ENCODE assay signal across 12 cellular contexts in the genomic region with DNA sequence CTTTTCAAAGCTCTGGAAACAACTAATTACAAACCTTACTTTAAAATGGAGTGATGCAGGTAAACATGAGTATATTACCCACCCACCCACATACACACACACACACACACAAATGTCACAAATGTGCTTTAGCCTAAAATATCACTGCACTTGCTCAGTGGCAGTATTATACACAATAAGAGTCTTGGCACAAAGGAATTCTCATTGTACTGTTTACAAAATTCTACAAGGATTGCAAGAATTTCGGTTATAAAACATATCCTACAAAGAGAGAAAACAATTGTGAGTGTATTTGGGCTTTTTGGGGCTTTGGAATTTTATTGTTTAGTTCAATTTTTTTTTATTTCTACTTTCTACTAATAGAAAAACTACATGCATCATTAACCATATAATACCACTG.
DNase-seq lines count a peak whose midpoint lies in the region; ATAC-seq and TF ChIP-seq lines count a peak whose summit lies in the region.
"Had no signal": no experiment of that assay in that cellular context is flagged by ENCODE, and none has a peak within 500 bp of the region (broad histone marks: within the 10 kb centered on the region; RNA-seq: fewer than 3 reads in every experiment).

No MANE protein-coding gene starts in this region.

- H3K4me1 ChIP-seq in heart right ventricle (peaks cover 0 to 68% (median 46%) of the 10 kb centered on the region in 9 donors), mesenchymal stem cell (ENCODE audit: control insufficient read depth, insufficient read depth, low read depth, low read length) (peaks cover 9% of the 10 kb centered on the region), vagina (peaks cover 8% of the 10 kb centered on the region)

- no peak overlapping the region for H2BK120ac ChIP-seq in mesenchymal stem cell (ENCODE audit: low read depth, low read length)

- 31 to 41% methylated on average over 1 of the region's 1 CpG for WGBS in heart right ventricle, 2 donors
- WGBS in mesenchymal stem cell, result no CpG with 5 or more reads among the region's 1 CpG

- no TSS peak for BruUV-seq in MCF 10A (replicated peaks; lab: Mats Ljungman, UMichigan)

- H3K14ac ChIP-seq in mesenchymal stem cell (ENCODE audit: low read length in 2 of 2), result no peak overlapping the region

- no peak overlapping the region for H4K91ac ChIP-seq in mesenchymal stem cell (ENCODE audit: low read length)

- peak overlapping the region; percentile 91 for H3K9ac ChIP-seq in mesenchymal stem cell (ENCODE audit: low read length)

- H2AK5ac ChIP-seq in mesenchymal stem cell (ENCODE audit: low read length, severe bottlenecking), result no peak overlapping the region

- TF ChIP-seq POLR2A in vagina (IDR thresholded peaks at IDR 0.05), result no peak

- H3K27me3 ChIP-seq in heart right ventricle (peaks cover 0 to 13% (median 0%) of the 10 kb centered on the region in 7 donors), mesenchymal stem cell (ENCODE audit: control insufficient read depth in 1 of 2, insufficient read depth in 1 of 2, low read length in 2 of 2) (no peaks in the 10 kb centered on the region), vagina (no peaks in the 10 kb centered on the region)
- H3K27me3 ChIP-seq: adrenal gland had no signal

- H3K27ac ChIP-seq in heart right ventricle, result peak overlapping the region; percentile 70 to 96 (median 90)
- no peak overlapping the region for H3K27ac ChIP-seq in mesenchymal stem cell (ENCODE audit: low read length, poor library complexity, severe bottlenecking)
- no peak overlapping the region for H3K27ac ChIP-seq in vagina

- no peak overlapping the region for H3K18ac ChIP-seq in mesenchymal stem cell (ENCODE audit: low read depth in 1 of 2, low read length in 2 of 2)

- H3K36me3 ChIP-seq in heart right ventricle (no peaks in the 10 kb centered on the region), mesenchymal stem cell (ENCODE audit: control insufficient read depth in 1 of 2, insufficient read depth in 2 of 2, low read depth in 1 of 2, low read length in 2 of 2) (peaks cover 3 to 5% of the 10 kb centered on the region in 2 experiments), vagina (no peaks in the 10 kb centered on the region)
- H3K36me3 ChIP-seq: adrenal gland had no signal

- intact Hi-C loops in heart right ventricle (cut with DNase I), result loop anchor here in 4 of 10 donors (2.0 to 10.0 kb wide), 6 partner anchors 34 to 467 kb away; a partner anchor contains a TSS
- intact Hi-C loops in left cardiac atrium (cut with DNase I), result loop anchor here in 1 of 2 donors (2.0 to 10.0 kb wide), 2 partner anchors 73 to 197 kb away; a partner anchor contains a TSS
- intact Hi-C loops in MCF 10A (cut with micrococcal nuclease), result loop anchor here (5.0 kb wide), 3 partner anchors 34 to 199 kb away; a partner anchor contains a TSS
- intact Hi-C loops in vagina (cut with DNase I), result loop anchor here (5.0 kb wide), 1 partner anchor 134 kb away; no protein-coding TSS in a partner anchor

- peak overlapping the region in 9 of 10 donors; percentile 60 to 77 (median 72) for H3K4me3 ChIP-seq in heart right ventricle
- H3K4me3 ChIP-seq in mesenchymal stem cell (ENCODE audit: insufficient read depth in 1 of 2, low read depth in 1 of 2, low read length in 2 of 2), result peak overlapping the region in 1 of 2 experiments; percentile 89
- peak overlapping the region; percentile 55 to 66 for H3K4me3 ChIP-seq in vagina

- H3K27ac Mint-ChIP-seq in MCF 10A (ENCODE audit: low read depth, unreplicated experiment), result peak overlapping the region; percentile 72
- H3K27ac Mint-ChIP-seq in activated naive CD8-positive, alpha-beta T cell treated with anti-CD3 and anti-CD28 coated beads for 36 hours, result no peak overlapping the region
- H3K27ac Mint-ChIP-seq: activated CD4-positive, alpha-beta T cell treated with anti-CD3 and anti-CD28 coated beads for 36 hours had no signal

- no peak overlapping the region for H3K4ac ChIP-seq in mesenchymal stem cell (ENCODE audit: low read depth in 1 of 2, low read length in 2 of 2)

- ATAC-seq in heart right ventricle (no peak), left cardiac atrium (no peak)
- ATAC-seq: activated CD4-positive, alpha-beta T cell treated with anti-CD3 and anti-CD28 coated beads for 36 hours had no signal

- peak overlapping the region; percentile 58 for H3K4me2 ChIP-seq in mesenchymal stem cell (ENCODE audit: low read length, poor library complexity, severe bottlenecking)

- CTCF ChIA-PET in MCF 10A (lab: Yijun Ruan, JAX), result interaction anchor here (0.7 to 2.8 kb wide), 6 partner anchors 9 to 474 kb away, joined by 3 to 18 read pairs (median 4); no protein-coding TSS in a partner anchor

- no peak for TF ChIP-seq CTCF in heart right ventricle (IDR thresholded peaks at IDR 0.05)
- TF ChIP-seq CTCF in MCF 10A (IDR thresholded peaks at IDR 0.05; ENCODE audit: unreplicated experiment), result no peak
- no peak for TF ChIP-seq CTCF in vagina (IDR thresholded peaks at IDR 0.05)

- no peak overlapping the region for H2BK15ac ChIP-seq in mesenchymal stem cell (ENCODE audit: low read depth, poor library complexity, severe bottlenecking)

- POLR2A ChIA-PET in MCF 10A (lab: Yijun Ruan, JAX), result interaction anchor here (0.6 to 4.7 kb wide), 22 partner anchors 11 to 303 kb away, joined by 3 to 30 read pairs (median 6); a partner anchor contains a TSS

- no peaks in the 10 kb centered on the region for H3K9me3 ChIP-seq in heart right ventricle
- H3K9me3 ChIP-seq in mesenchymal stem cell (ENCODE audit: control insufficient read depth, low read length), result no peaks in the 10 kb centered on the region
- no peaks in the 10 kb centered on the region for H3K9me3 ChIP-seq in vagina
- H3K9me3 ChIP-seq: adrenal gland had no signal

- H4K8ac ChIP-seq in mesenchymal stem cell (ENCODE audit: low read length), result no peak overlapping the region

- no peak overlapping the region for H2BK12ac ChIP-seq in mesenchymal stem cell (ENCODE audit: low read length in 2 of 2)

- peaks cover 20% of the 10 kb centered on the region for H3K4me1 Mint-ChIP-seq in MCF 10A (ENCODE audit: insufficient read depth, unreplicated experiment)
- peaks cover 6% of the 10 kb centered on the region for H3K4me1 Mint-ChIP-seq in activated naive CD8-positive, alpha-beta T cell treated with anti-CD3 and anti-CD28 coated beads for 36 hours

- H3K79me1 ChIP-seq in mesenchymal stem cell (replicated peaks; ENCODE audit: low read length, poor library complexity, severe bottlenecking), result no peaks in the 10 kb centered on the region

- H3K23ac ChIP-seq in mesenchymal stem cell (ENCODE audit: low read length in 2 of 2), result no peak overlapping the region

- H3K27me3 Mint-ChIP-seq in MCF 10A (ENCODE audit: insufficient read depth, unreplicated experiment), result no peaks in the 10 kb centered on the region
- H3K27me3 Mint-ChIP-seq in activated naive CD8-positive, alpha-beta T cell treated with anti-CD3 and anti-CD28 coated beads for 36 hours, result peaks cover 69% of the 10 kb centered on the region

- peak overlapping the region; percentile 92 for H3K4me3 Mint-ChIP-seq in MCF 10A (ENCODE audit: unreplicated experiment)
- no peak overlapping the region for H3K4me3 Mint-ChIP-seq in activated naive CD8-positive, alpha-beta T cell treated with anti-CD3 and anti-CD28 coated beads for 36 hours

- no peak overlapping the region for H2AFZ ChIP-seq in mesenchymal stem cell (ENCODE audit: low read depth, low read length)

- no peaks in the 10 kb centered on the region for H3K9me3 Mint-ChIP-seq in MCF 10A (ENCODE audit: unreplicated experiment)
- H3K9me3 Mint-ChIP-seq in activated naive CD8-positive, alpha-beta T cell treated with anti-CD3 and anti-CD28 coated beads for 36 hours, result no peaks in the 10 kb centered on the region

- no peak overlapping the region for H2BK5ac ChIP-seq in mesenchymal stem cell (ENCODE audit: low read depth, low read length, poor library complexity, severe bottlenecking)

- no peaks in the 10 kb centered on the region for H3K36me3 Mint-ChIP-seq in MCF 10A (ENCODE audit: insufficient read depth, unreplicated experiment)
- H3K36me3 Mint-ChIP-seq in activated naive CD8-positive, alpha-beta T cell treated with anti-CD3 and anti-CD28 coated beads for 36 hours, result no peaks in the 10 kb centered on the region

- DNase-seq in heart right ventricle, result no peak
- no peak for DNase-seq in left cardiac atrium
- no peak for DNase-seq in MCF 10A (ENCODE audit: unreplicated experiment)
- DNase-seq in mesenchymal stem cell, result no peak
- DNase-seq in vagina (ENCODE audit: extremely low spot score in 2 of 2), result no peak
- no peak for DNase-seq in activated T-cell treated with anti-CD3 and anti-CD28 coated beads for 4 hours
- DNase-seq in activated T-cell treated with anti-CD3 and anti-CD28 coated beads, Interleukin-2, amount 50 U/mL, for 48 hours, result no peak
- DNase-seq in activated naive CD8-positive, alpha-beta T cell treated with anti-CD3 and anti-CD28 coated beads for 36 hours, result no peak
- DNase-seq: activated CD4-positive, alpha-beta T cell treated with anti-CD3 and anti-CD28 coated beads for 36 hours; adrenal gland; NCI-H1092; OCI-M1 had no signal

Comparison
In these comparisons a context has a peak if more than half of its experiments do, and no peak if none do; other contexts are left out.
1. H3K27ac ChIP-seq: peak in heart right ventricle (10 of 10); none in mesenchymal stem cell (single experiment) and vagina (single experiment).